In genomic region chr17:72004476-72005331, GRCh38 we compare ENCODE assay signal across 12 cellular contexts.
DNase-seq lines count a peak whose midpoint lies in the region; ATAC-seq and TF ChIP-seq lines count a peak whose summit lies in the region.
"Had no signal": no experiment of that assay in that cellular context is flagged by ENCODE, and none has a peak within 500 bp of the region (broad histone marks: within the 10 kb centered on the region; RNA-seq: fewer than 3 reads in every experiment).

No MANE protein-coding gene starts in this region.

- H3K9me3 ChIP-seq in WERI-Rb-1 (ENCODE audit: severe bottlenecking): no peaks in the 10 kb centered on the region
- H3K9me3 ChIP-seq: prostate gland, vagina had no signal

- H3K27me3 ChIP-seq in WERI-Rb-1 (ENCODE audit: insufficient read depth, low read depth, severe bottlenecking): no peaks in the 10 kb centered on the region
- H3K27me3 ChIP-seq: vagina had no signal

- no peak overlapping the region for H3K27ac ChIP-seq in WERI-Rb-1
- H3K27ac ChIP-seq: prostate gland, vagina had no signal

- H3K4me3 ChIP-seq in AG10803 (ENCODE audit: low read length) (no peak overlapping the region), WERI-Rb-1 (ENCODE audit: low read depth, low read length) (no peak overlapping the region)
- H3K4me3 ChIP-seq: prostate gland, vagina had no signal

- no peaks in the 10 kb centered on the region for H3K36me3 ChIP-seq in WERI-Rb-1
- H3K36me3 ChIP-seq: prostate gland, vagina had no signal

- ATAC-seq in GM18909 (IDR thresholded peaks at IDR 0.05; ENCODE audit: poor library complexity, unreplicated experiment): peak; percentile 58
- peak; percentile 72 for ATAC-seq in HG02642 (IDR thresholded peaks at IDR 0.05; ENCODE audit: poor library complexity, unreplicated experiment)
- ATAC-seq in HG03565 (IDR thresholded peaks at IDR 0.05; ENCODE audit: unreplicated experiment): peak; percentile 46
- ATAC-seq in HG02884 (IDR thresholded peaks at IDR 0.05; ENCODE audit: unreplicated experiment): no peak
- no peak for ATAC-seq in sciatic nerve
- ATAC-seq: HepG2 had no signal

- TF ChIP-seq CTCF in AG10803 (conservative IDR thresholded peaks at IDR 0.05; ENCODE audit: low read length) (no peak), WERI-Rb-1 (IDR thresholded peaks at IDR 0.05; ENCODE audit: low read depth, low read length) (no peak)

- DNase-seq in AG10803 (ENCODE audit: low read depth) (peak; percentile 51), activated gamma-delta T cell (lab: John Stamatoyannopoulos, UW) (no peak), sciatic nerve (ENCODE audit: low spot score) (no peak), WERI-Rb-1 (no peak)
- DNase-seq: activated CD8-positive, alpha-beta memory T cell treated with anti-CD3 and anti-CD28 coated beads for 24 hours had no signal

- intact Hi-C loops in sciatic nerve (cut with DNase I): no loop called here

Comparison
In these comparisons a context has a peak if more than half of its experiments do, and no peak if none do; other contexts are left out.
1. ATAC-seq: peak in GM18909 (single experiment), HG02642 (single experiment) and HG03565 (single experiment); none in HG02884 (single experiment) and sciatic nerve (single experiment).